In genomic region chr20:38013891-38014290, GRCh38 we compare ENCODE assay signal across 24 cellular contexts. TPM values are rescaled to one million over a fixed set of nuclear protein-coding genes. Genes with fewer than 3 reads are reported as not detected.
DNase-seq lines count a peak whose midpoint lies in the region; ATAC-seq lines count a peak whose summit lies in the region.
"Had no signal": no experiment of that assay in that cellular context is flagged by ENCODE, and none has a peak within 500 bp of the region (broad histone marks: within the 10 kb centered on the region; RNA-seq: fewer than 3 reads in every experiment).

No MANE protein-coding gene starts in this region.

- no peak overlapping the region for H3K4me3 ChIP-seq in neuronal stem cell (ENCODE audit: low read length in 2 of 2)
- H3K4me3 ChIP-seq: A549; BLaER1 treated with 17β-estradiol and CSF1 and Interleukin-3, amounts not matched to agents 10 nM and 100 nM; GM12878; GM23338 had no signal

- no peak overlapping the region for H3K27ac ChIP-seq in neuronal stem cell (replicated peaks; ENCODE audit: low read length)
- H3K27ac ChIP-seq: A549; BLaER1 treated with 17β-estradiol and CSF1 and Interleukin-3, amounts not matched to agents 10 nM and 100 nM had no signal

- H2BK120ac ChIP-seq in neuronal stem cell (ENCODE audit: low read depth, low read length): no peak overlapping the region

- no peak overlapping the region for H2BK12ac ChIP-seq in neuronal stem cell (ENCODE audit: low read length)

- H3K36me3 ChIP-seq in neuronal stem cell (replicated peaks in 1 of 2; ENCODE audit: control insufficient read depth in 2 of 2, insufficient read depth in 2 of 2, low read length in 2 of 2): peaks cover 44 to 97% of the 10 kb centered on the region in 2 donors

- H3K23ac ChIP-seq in neuronal stem cell (ENCODE audit: low read depth, low read length, poor library complexity): no peak overlapping the region

- no peak overlapping the region for H3K4ac ChIP-seq in neuronal stem cell (ENCODE audit: low read length)

- no peaks in the 10 kb centered on the region for H3K27me3 Mint-ChIP-seq in activated CD4-positive, alpha-beta T cell treated with anti-CD3 and anti-CD28 coated beads, Interleukin-2, amount 10 ng/mL, durations not matched to agents 7 days and 5 days
- no peaks in the 10 kb centered on the region for H3K27me3 Mint-ChIP-seq in T-helper 17 cell
- H3K27me3 Mint-ChIP-seq: CD4-positive, alpha-beta T cell; CD8-positive, alpha-beta memory T cell had no signal

- peak overlapping the region; percentile 46 for H3K27ac Mint-ChIP-seq in activated CD4-positive, alpha-beta T cell treated with anti-CD3 and anti-CD28 coated beads, Interleukin-2, amount 10 ng/mL, durations not matched to agents 7 days and 5 days
- peak overlapping the region; percentile 57 for H3K27ac Mint-ChIP-seq in T-helper 17 cell
- H3K27ac Mint-ChIP-seq: CD4-positive, alpha-beta T cell; GM23338 had no signal

- no peak overlapping the region for H2BK15ac ChIP-seq in neuronal stem cell (ENCODE audit: low read length)

- H3K4me2 ChIP-seq in neuronal stem cell (ENCODE audit: insufficient read depth, low read length, poor library complexity, severe bottlenecking): no peak overlapping the region
- H3K4me2 ChIP-seq: A549; BLaER1 treated with 17β-estradiol and CSF1 and Interleukin-3, amounts not matched to agents 10 nM and 100 nM; GM23338 had no signal

- H4K91ac ChIP-seq in neuronal stem cell (ENCODE audit: low read depth, low read length, poor library complexity): no peak overlapping the region

- no peaks in the 10 kb centered on the region for H3K4me1 ChIP-seq in neuronal stem cell (ENCODE audit: control insufficient read depth in 2 of 2, insufficient read depth in 1 of 2, low read depth in 1 of 2, low read length in 2 of 2)
- H3K4me1 ChIP-seq: A549; BE2C; BLaER1 treated with 17β-estradiol and CSF1 and Interleukin-3, amounts not matched to agents 10 nM and 100 nM had no signal

- no peak for ATAC-seq in T-helper 17 cell
- ATAC-seq: A549, GM12878, GM23338, HCT116 had no signal

- H3K79me1 ChIP-seq in neuronal stem cell (ENCODE audit: low read depth, low read length): peaks cover 7% of the 10 kb centered on the region

- H2BK5ac ChIP-seq in neuronal stem cell (ENCODE audit: low read length): no peak overlapping the region

- WGBS in neuronal stem cell (ENCODE audit: extremely low coverage in 2 of 2, insufficient read length in 2 of 2, insufficient replicate concordance in 1 of 2), 2 donors: no CpG with 5 or more reads among the region's 2 CpGs

- no peak overlapping the region for H4K8ac ChIP-seq in neuronal stem cell (ENCODE audit: low read depth, low read length)

- no peak overlapping the region for H3K14ac ChIP-seq in neuronal stem cell (ENCODE audit: low read length)

- H3K27me3 ChIP-seq in neuronal stem cell (ENCODE audit: control insufficient read depth in 3 of 3, insufficient read depth in 3 of 3, low read depth in 1 of 3, low read length in 3 of 3): no peaks in the 10 kb centered on the region
- H3K27me3 ChIP-seq: BE2C; BLaER1 treated with 17β-estradiol and CSF1 and Interleukin-3, amounts not matched to agents 10 nM and 100 nM had no signal

- H2AK5ac ChIP-seq in neuronal stem cell (ENCODE audit: low read depth, low read length): no peak overlapping the region

- peaks cover 13% of the 10 kb centered on the region for H3K9me3 Mint-ChIP-seq in activated CD4-positive, alpha-beta T cell treated with anti-CD3 and anti-CD28 coated beads, Interleukin-2, amount 10 ng/mL, durations not matched to agents 7 days and 5 days

- no peak overlapping the region for H2AFZ ChIP-seq in neuronal stem cell (ENCODE audit: low read length)
- H2AFZ ChIP-seq: GM23338 had no signal

- POLR2A ChIA-PET in activated CD4-positive, alpha-beta T cell treated with anti-CD3 and anti-CD28 coated beads, Interleukin-2, amount 10 ng/mL, durations not matched to agents 7 days and 5 days (lab: Charles Lee): no interaction called here

- peaks cover 72% of the 10 kb centered on the region for H3K36me3 Mint-ChIP-seq in activated CD4-positive, alpha-beta T cell treated with anti-CD3 and anti-CD28 coated beads, Interleukin-2, amount 10 ng/mL, durations not matched to agents 7 days and 5 days (ENCODE audit: low read depth)
- H3K36me3 Mint-ChIP-seq in T-helper 17 cell (ENCODE audit: low read depth): peaks cover 21% of the 10 kb centered on the region

- no peak for DNase-seq in activated CD4-positive, alpha-beta T cell treated with anti-CD3 and anti-CD28 coated beads, Interleukin-2, amount 10 ng/mL, durations not matched to agents 7 days and 5 days
- no peak for DNase-seq in activated CD4-positive, alpha-beta T cell treated with anti-CD3 and anti-CD28 coated beads for 48 hours
- DNase-seq in T-helper 17 cell: no peak
- DNase-seq in dermis blood vessel endothelial cell: peak; percentile 62
- DNase-seq in neuronal stem cell (ENCODE audit: low spot score): no peak
- no peak for DNase-seq in activated CD8-positive, alpha-beta memory T cell treated with anti-CD3 and anti-CD28 coated beads, Interleukin-2, amount 50 U/mL, for 4 hours
- DNase-seq in NCI-H774 (lab: John Stamatoyannopoulos, UW): no peak
- DNase-seq: 8988T; ACHN; AML-193; BE2C; CD4-positive, alpha-beta T cell; CD8-positive, alpha-beta memory T cell; DMS 273 treated with DMSO at 0.1 percent for 48 hours; DMS79; EL; GDM1; H9 had no signal

- H3K4me3 Mint-ChIP-seq in activated CD4-positive, alpha-beta T cell treated with anti-CD3 and anti-CD28 coated beads, Interleukin-2, amount 10 ng/mL, durations not matched to agents 7 days and 5 days: no peak overlapping the region
- H3K4me3 Mint-ChIP-seq in T-helper 17 cell: no peak overlapping the region
- H3K4me3 Mint-ChIP-seq: CD14-positive monocyte; CD4-positive, alpha-beta T cell; CD8-positive, alpha-beta memory T cell; GM23338; H9 had no signal

- H3K18ac ChIP-seq in neuronal stem cell (ENCODE audit: low read length): no peak overlapping the region

- peak overlapping the region; percentile 24 for H3K9ac ChIP-seq in neuronal stem cell (ENCODE audit: low read depth, low read length, poor library complexity)
- H3K9ac ChIP-seq: BLaER1 treated with 17β-estradiol and CSF1 and Interleukin-3, amounts not matched to agents 10 nM and 100 nM had no signal

- H3K9me3 ChIP-seq in T-helper 17 cell (ENCODE audit: control insufficient read depth, low read length, poor library complexity, severe bottlenecking) (peaks cover 9% of the 10 kb centered on the region), neuronal stem cell (replicated peaks in 1 of 2; ENCODE audit: control insufficient read depth in 2 of 2, insufficient read depth in 1 of 2, low read depth in 1 of 2, low read length in 2 of 2) (peaks cover 7 to 36% of the 10 kb centered on the region in 2 donors)
- H3K9me3 ChIP-seq: BE2C had no signal

- CTCF ChIA-PET in activated CD4-positive, alpha-beta T cell treated with anti-CD3 and anti-CD28 coated beads, Interleukin-2, amount 10 ng/mL, durations not matched to agents 7 days and 5 days (lab: Charles Lee): no interaction called here

- H3K4me1 Mint-ChIP-seq in activated CD4-positive, alpha-beta T cell treated with anti-CD3 and anti-CD28 coated beads, Interleukin-2, amount 10 ng/mL, durations not matched to agents 7 days and 5 days: no peaks in the 10 kb centered on the region
- H3K4me1 Mint-ChIP-seq in T-helper 17 cell: peaks cover 4% of the 10 kb centered on the region
- H3K4me1 Mint-ChIP-seq: CD14-positive monocyte, GM23338, H9 had no signal

RNA-seq across cellular contexts. Expression of gene TTI1, which starts 19.4 kb away (rescaled TPM):
- total RNA-seq in activated CD4-positive, alpha-beta T cell treated with anti-CD3 and anti-CD28 coated beads, Interleukin-2, amount 10 ng/mL, durations not matched to agents 7 days and 5 days: 10 to 100 TPM; 30.2 to 32.4 TPM
- total RNA-seq in T-helper 17 cell: 10 to 100 TPM; 15.5 to 16.0 TPM
- 18.5 and 22.2 TPM in 2 replicates for total RNA-seq in dermis blood vessel endothelial cell
- 24.0 TPM for polyA plus RNA-seq in neuronal stem cell (2013, experiment 1 of 2)
- 24.4 TPM for polyA plus RNA-seq in neuronal stem cell (2013, experiment 2 of 2)

RNA-seq across cellular contexts. Expression of gene RPRD1B, which starts 19.7 kb away (rescaled TPM):
- 10 to 100 TPM; 35.9 to 37.0 TPM for total RNA-seq in activated CD4-positive, alpha-beta T cell treated with anti-CD3 and anti-CD28 coated beads, Interleukin-2, amount 10 ng/mL, durations not matched to agents 7 days and 5 days
- total RNA-seq in T-helper 17 cell: 10 to 100 TPM; 47.7 to 51.2 TPM
- total RNA-seq in dermis blood vessel endothelial cell: 17.7 and 22.1 TPM in 2 replicates
- 28.1 TPM for polyA plus RNA-seq in neuronal stem cell (2013, experiment 1 of 2)
- 31.6 TPM for polyA plus RNA-seq in neuronal stem cell (2013, experiment 2 of 2)
